ENCODE assay signal across 17 cellular contexts in genomic region chr14:99915305-99916090, GRCh38.
A peak's percentile ranks its signal among the peaks of the same experiment; 100 is the strongest.
DNase-seq lines count a peak whose midpoint lies in the region; ATAC-seq, FAIRE-seq and TF ChIP-seq lines count a peak whose summit lies in the region.
"Had no signal": no experiment of that assay in that cellular context is flagged by ENCODE, and none has a peak within 500 bp of the region (broad histone marks: within the 10 kb centered on the region; RNA-seq: fewer than 3 reads in every experiment).

No MANE protein-coding gene starts in this region.

- no peak for DNase-seq in HepG2 (ENCODE audit: low spot score)
- DNase-seq in mesenteric fat pad (ENCODE audit: low spot score) = peak; percentile 28
- no peak for DNase-seq in CD4-positive, alpha-beta T cell
- no peak for DNase-seq in urothelium cell line (ENCODE audit: low spot score)
- DNase-seq in GOT3 (lab: John Stamatoyannopoulos, UW) = no peak
- DNase-seq: C1 segment of cervical spinal cord; Caco-2; CD8-positive, alpha-beta T cell; DMS153; DND-41; GDM1; GM23248; H9 had no signal

- no peak for TF ChIP-seq EP300 in HepG2 (IDR thresholded peaks at IDR 0.05; ENCODE audit: low read depth in 2 of 2, low read length in 2 of 2)
- no peak for TF ChIP-seq EP300 in HepG2 (CRISPR knock-in tag; IDR thresholded peaks at IDR 0.05; ENCODE audit: borderline replicate concordance)

- no peak for TF ChIP-seq RAD21 in HepG2 (CRISPR knock-in tag; IDR thresholded peaks at IDR 0.05)

- no peaks in the 10 kb centered on the region for H3K9me3 ChIP-seq in HepG2 (ENCODE audit: low read length)
- no peaks in the 10 kb centered on the region for H3K9me3 ChIP-seq in CD4-positive, alpha-beta T cell (ENCODE audit: control insufficient read depth, low read length)
- H3K9me3 ChIP-seq: Caco-2 had no signal

- peak; percentile 70 for ATAC-seq in esophagus mucosa
- ATAC-seq in HepG2 = peak; percentile 51
- no peak for ATAC-seq in CD4-positive, alpha-beta T cell (ENCODE audit: poor library complexity)
- ATAC-seq: CD8-positive, alpha-beta T cell; GM12878; HCT116 had no signal

- WGBS in HepG2 (ENCODE audit: low lambda C conversion rate) = 53% methylated on average over 10 of the region's 10 CpGs

- H3K4me1 ChIP-seq in HepG2 (ENCODE audit: insufficient read depth, low read length) = peaks cover 18% of the 10 kb centered on the region

- POLR2A ChIA-PET in HepG2 (lab: Yijun Ruan, JAX) = no interaction called here
- POLR2A ChIA-PET in CD4-positive, alpha-beta T cell (lab: Charles Lee) = no interaction called here

- H3K4me3 ChIP-seq in HepG2 (replicated peaks in 1 of 3; ENCODE audit: insufficient read depth in 1 of 3, low read depth in 2 of 3, low read length in 3 of 3) = no peak overlapping the region
- H3K4me3 ChIP-seq: GM12878, GM23248 had no signal

- H3K36me3 ChIP-seq in HepG2 (replicated peaks in 1 of 2; ENCODE audit: control insufficient read depth in 1 of 2, insufficient read depth in 2 of 2, low read length in 2 of 2) = no peaks in the 10 kb centered on the region

- FAIRE-seq in HepG2 (lab: Jason Lieb, UNC) (no peak), urothelium cell line (lab: Jason Lieb, UNC) (no peak)
- FAIRE-seq: GM12878, GM19239 had no signal

- no peak overlapping the region for H2AFZ ChIP-seq in HepG2 (ENCODE audit: low read length)
- H2AFZ ChIP-seq: GM23248 had no signal

- no peaks in the 10 kb centered on the region for H3K9me3 Mint-ChIP-seq in CD4-positive, alpha-beta T cell
- H3K9me3 Mint-ChIP-seq: CD8-positive, alpha-beta T cell; H9 had no signal

- H3K79me2 ChIP-seq in HepG2 (ENCODE audit: insufficient read depth, low read length) = no peaks in the 10 kb centered on the region

- no peak overlapping the region for H3K4me3 Mint-ChIP-seq in CD4-positive, alpha-beta T cell
- H3K4me3 Mint-ChIP-seq: CD8-positive, alpha-beta T cell; H9 had no signal

- no peak overlapping the region for H3K27ac ChIP-seq in HepG2 (ENCODE audit: extremely low read length, insufficient read depth, low read length)
- H3K27ac ChIP-seq in CD4-positive, alpha-beta T cell (ENCODE audit: low read depth, low read length) = no peak overlapping the region
- H3K27ac ChIP-seq: GM23248 had no signal

- TF ChIP-seq POLR2A in HepG2 (IDR thresholded peaks at IDR 0.05; ENCODE audit: insufficient read depth in 1 of 2, low read depth in 2 of 2, low read length in 2 of 2) = no peak

- TF ChIP-seq CTCF in HepG2 (CRISPR knock-in tag; IDR thresholded peaks at IDR 0.05) = no peak
- no peak for TF ChIP-seq CTCF in CD4-positive, alpha-beta T cell (IDR thresholded peaks at IDR 0.05)

- intact Hi-C loops in HepG2 (cut with micrococcal nuclease; ENCODE audit: unreplicated experiment) = no loop called here
- intact Hi-C loops in CD4-positive, alpha-beta T cell (cut with DNase I, micrococcal nuclease) = no loop called here

- no peaks in the 10 kb centered on the region for H3K36me3 Mint-ChIP-seq in CD4-positive, alpha-beta T cell (ENCODE audit: low read depth)
- H3K36me3 Mint-ChIP-seq: CD8-positive, alpha-beta T cell had no signal

- H3K27ac Mint-ChIP-seq in CD4-positive, alpha-beta T cell = no peak overlapping the region
- H3K27ac Mint-ChIP-seq: CD8-positive, alpha-beta T cell; H9 had no signal

- in situ Hi-C loops in HepG2 (cut with HindIII; ENCODE audit: extremely low pct_ligation_motif_present, low pct_unique_long_range_greater_than_20kb) = no loop called here

- no TSS peak for BruUV-seq in HepG2 (replicated peaks; lab: Mats Ljungman, UMichigan)

- H4K20me1 ChIP-seq in HepG2 (ENCODE audit: insufficient read depth, low read length) = no peaks in the 10 kb centered on the region

- CTCF ChIA-PET in HepG2 (lab: Yijun Ruan, JAX; ENCODE audit: low intra/inter-chr PET ratio, low total read pairs) = no interaction called here
- CTCF ChIA-PET in CD4-positive, alpha-beta T cell (lab: Charles Lee) = interaction anchor here (1.0 kb wide), 1 partner anchor 32 kb away, joined by 3 read pairs; no protein-coding TSS in a partner anchor

- H3K27me3 ChIP-seq in HepG2 (ENCODE audit: control insufficient read depth in 1 of 2, insufficient read depth in 2 of 2, low read length in 2 of 2) = no peaks in the 10 kb centered on the region
- H3K27me3 ChIP-seq in CD4-positive, alpha-beta T cell (ENCODE audit: control insufficient read depth, insufficient read depth, low read length) = no peaks in the 10 kb centered on the region

- no peaks in the 10 kb centered on the region for H3K4me1 Mint-ChIP-seq in CD4-positive, alpha-beta T cell (ENCODE audit: low read depth)

- H3K27me3 Mint-ChIP-seq in CD4-positive, alpha-beta T cell = peaks cover 5% of the 10 kb centered on the region

- no peak overlapping the region for H3K9ac ChIP-seq in HepG2 (ENCODE audit: insufficient read depth, low read depth, low read length)
- H3K9ac ChIP-seq: GM23248 had no signal

- H3K4me2 ChIP-seq in HepG2 (ENCODE audit: low read depth, low read length) = peak overlapping the region; percentile 35

TF ChIP-seq in HepG2, 621 proteins besides CTCF, POLR2A, EP300 and RAD21:
- TF ChIP-seq THAP9 (CRISPR knock-in tag; IDR thresholded peaks at IDR 0.05; ENCODE audit: borderline replicate concordance) = no peak
- no peak for TF ChIP-seq FIP1L1 (IDR thresholded peaks at IDR 0.05; ENCODE audit: borderline replicate concordance, insufficient read depth, low read depth, low read length)
- TF ChIP-seq BRCA1 (CRISPR knock-in tag; IDR thresholded peaks at IDR 0.05) = no peak
- TF ChIP-seq HDAC6 (IDR thresholded peaks at IDR 0.05; ENCODE audit: low read depth, low read length) = no peak
- no peak for TF ChIP-seq KLF16 (CRISPR knock-in tag; IDR thresholded peaks at IDR 0.05)
- no peak for TF ChIP-seq TOE1 (CRISPR knock-in tag; IDR thresholded peaks at IDR 0.05)
- no peak for TF ChIP-seq RFXAP (CRISPR knock-in tag; IDR thresholded peaks at IDR 0.05; ENCODE audit: borderline replicate concordance)
- no peak for TF ChIP-seq SOX6 (IDR thresholded peaks at IDR 0.05)
- no peak for TF ChIP-seq SOX6 (CRISPR knock-in tag; IDR thresholded peaks at IDR 0.05)
